Comparison of ENCODE assay signal across 21 cellular contexts in the genomic region with DNA sequence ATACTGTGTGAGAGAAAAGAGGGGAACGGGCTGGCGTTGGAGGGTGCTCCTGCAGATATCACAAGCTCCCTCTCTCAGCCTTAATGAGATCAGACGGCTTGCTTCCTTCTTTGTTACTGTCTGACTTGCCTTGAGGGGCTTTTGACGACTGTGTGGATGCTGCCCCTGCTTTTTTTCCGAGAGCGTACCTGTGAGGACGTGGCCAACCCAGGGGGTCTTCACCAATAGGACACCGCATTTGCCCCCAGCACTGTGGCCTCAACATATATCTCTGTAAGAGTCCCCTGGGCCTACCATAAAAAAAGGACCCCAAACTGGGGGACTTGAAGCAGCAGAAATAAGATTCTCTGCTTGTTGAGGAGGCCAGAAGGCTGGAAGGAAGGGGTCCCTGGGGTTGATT.
"Had no signal": no experiment of that assay in that cellular context is flagged by ENCODE, and none has a peak within 500 bp of the region (broad histone marks: within the 10 kb centered on the region; RNA-seq: fewer than 3 reads in every experiment).

No MANE protein-coding gene starts in this region.

- H3K4me3 ChIP-seq: MG63 had no signal

- H3K9me3 ChIP-seq: MG63 had no signal

- H3K36me3 ChIP-seq: MG63 had no signal

- DNase-seq: IMR-90, Karpas-422, KG1, MG63, NCI-H1105, NCI-H1417, NCI-H146, NCI-H1694 treated with DMSO at 0.1 percent for 48 hours, NCI-H1930, NCI-H2081, NCI-H2107, NCI-H226, NCI-H446, NCI-H510A, NCI-H524 treated with DMSO at 0.1 percent for 48 hours, NCI-H69, NCI-H774, RPMI8226, SHP77 had no signal

- H3K27me3 ChIP-seq: MG63 had no signal

- ATAC-seq: HepG2, SK-N-SH treated with all-trans-retinoic acid at 6 μM for 48 hours had no signal
